Comparison of ENCODE assay signal across 9 cellular contexts in the genomic region with DNA sequence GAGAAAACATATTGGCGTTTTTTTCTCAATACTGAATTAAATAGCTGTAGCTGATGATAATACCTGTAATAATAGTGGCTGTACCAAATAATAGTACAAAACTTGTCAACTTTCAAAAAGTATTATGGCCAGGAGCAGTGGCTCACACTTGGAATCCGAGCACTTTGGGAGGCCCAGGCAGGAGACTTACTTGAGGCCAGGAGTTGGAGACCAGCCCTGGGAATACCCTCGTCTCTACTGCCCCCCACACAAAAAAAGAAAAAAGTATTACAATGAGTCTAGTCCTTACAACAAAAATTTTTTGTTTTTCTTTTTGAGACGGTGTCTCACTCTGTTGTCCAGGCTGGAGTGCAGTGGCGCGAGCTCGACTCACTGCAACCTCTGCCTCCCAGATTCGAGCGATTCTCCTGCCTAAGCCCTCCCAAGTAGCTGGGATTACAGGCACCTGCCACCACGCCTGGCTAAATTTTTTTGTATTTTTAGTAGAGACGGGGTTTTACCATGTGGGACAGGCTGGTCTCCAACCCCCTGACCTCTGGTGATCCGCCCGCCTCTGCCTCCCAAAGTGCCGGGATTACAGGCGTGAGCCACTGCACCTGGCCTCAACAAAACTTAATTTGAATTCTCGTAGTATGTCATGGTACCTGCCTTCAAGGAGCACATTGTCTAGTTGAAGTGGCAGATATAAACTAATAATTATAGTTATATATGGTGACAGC. TPM values are rescaled to one million over a fixed set of nuclear protein-coding genes. Genes with fewer than 3 reads are reported as not detected.
A peak's percentile ranks its signal among the peaks of the same experiment; 100 is the strongest.
DNase-seq lines count a peak whose midpoint lies in the region; ATAC-seq and TF ChIP-seq lines count a peak whose summit lies in the region.
"Had no signal": no experiment of that assay in that cellular context is flagged by ENCODE, and none has a peak within 500 bp of the region (broad histone marks: within the 10 kb centered on the region; RNA-seq: fewer than 3 reads in every experiment).

No MANE protein-coding gene starts in this region.

- peaks cover 57% of the 10 kb centered on the region for H3K79me2 ChIP-seq in OCI-LY1 (ENCODE audit: insufficient read depth, low read length)

- BruUV-seq in Caco-2 (replicated peaks; lab: Mats Ljungman, UMichigan): no TSS peak

- H3K4me1 ChIP-seq in Caco-2 (0 out of 2 replicates have a peak, but pooled peaks cover 7% of the 10 kb centered on the region), OCI-LY1 (ENCODE audit: insufficient read depth, low read length, severe bottlenecking) (peaks cover 55% of the 10 kb centered on the region), endocrine pancreas (ENCODE audit: control insufficient read depth, insufficient read depth, low read length) (peaks cover 4% of the 10 kb centered on the region)

- intact Hi-C loops in Caco-2 (cut with micrococcal nuclease; ENCODE audit: unreplicated experiment): no loop called here

- CTCF ChIA-PET in Caco-2 (lab: Charles Lee): no interaction called here

- H3K36me3 Mint-ChIP-seq in Caco-2 (ENCODE audit: insufficient read depth, unreplicated experiment) (peaks cover 56% of the 10 kb centered on the region), osteocyte (ENCODE audit: unreplicated experiment) (peaks cover 26% of the 10 kb centered on the region)

- no peaks in the 10 kb centered on the region for H3K9me3 Mint-ChIP-seq in Caco-2 (ENCODE audit: unreplicated experiment)
- H3K9me3 Mint-ChIP-seq in osteocyte (ENCODE audit: unreplicated experiment): no peaks in the 10 kb centered on the region

- H3K27ac Mint-ChIP-seq in Caco-2 (ENCODE audit: unreplicated experiment) (peak overlapping the region; percentile 92), osteocyte (ENCODE audit: unreplicated experiment) (peak overlapping the region; percentile 100)

- H3K27me3 ChIP-seq in Caco-2 (replicated peaks; ENCODE audit: control insufficient read depth, insufficient read depth, low read length) (no peaks in the 10 kb centered on the region), OCI-LY1 (ENCODE audit: insufficient read depth, low read length) (no peaks in the 10 kb centered on the region), endocrine pancreas (ENCODE audit: control insufficient read depth, insufficient read depth, low read length) (no peaks in the 10 kb centered on the region)

- no peaks in the 10 kb centered on the region for H3K27me3 Mint-ChIP-seq in Caco-2 (ENCODE audit: insufficient read depth, unreplicated experiment)
- no peaks in the 10 kb centered on the region for H3K27me3 Mint-ChIP-seq in osteocyte (ENCODE audit: unreplicated experiment)

- peak overlapping the region; percentile 80 for H3K4me3 ChIP-seq in Caco-2 (ENCODE audit: low read depth, low read length)
- H3K4me3 ChIP-seq in OCI-LY1 (ENCODE audit: low read depth, low read length, poor library complexity, severe bottlenecking): peak overlapping the region; percentile 96
- H3K4me3 ChIP-seq in endocrine pancreas (ENCODE audit: control insufficient read depth, insufficient read depth, low read length): peak overlapping the region; percentile 71

- ATAC-seq in HG03045 (IDR thresholded peaks at IDR 0.05; ENCODE audit: unreplicated experiment): no peak
- ATAC-seq in GM19035 (IDR thresholded peaks at IDR 0.05; ENCODE audit: unreplicated experiment): no peak

- peak overlapping the region; percentile 77 for H3K4me2 ChIP-seq in OCI-LY1 (ENCODE audit: low read length)

- no peak overlapping the region for H2AFZ ChIP-seq in OCI-LY1 (ENCODE audit: low read length)

- no peak for DNase-seq in Caco-2
- no peak for DNase-seq in osteocyte (ENCODE audit: extremely low spot score, unreplicated experiment)
- no peak for DNase-seq in dedifferentiated amniotic fluid mesenchymal stem cell (ENCODE audit: extremely low spot score)
- no peak for DNase-seq in DMS 273 (lab: John Stamatoyannopoulos, UW; ENCODE audit: unreplicated experiment)
- DNase-seq: effector CD8-positive, alpha-beta T cell had no signal

- no peaks in the 10 kb centered on the region for H4K20me1 ChIP-seq in OCI-LY1 (ENCODE audit: insufficient read depth, low read length)

- H3K9me3 ChIP-seq in Caco-2 (no peaks in the 10 kb centered on the region), OCI-LY1 (ENCODE audit: low read length) (no peaks in the 10 kb centered on the region), endocrine pancreas (ENCODE audit: control insufficient read depth, low read length) (no peaks in the 10 kb centered on the region)

- H3F3A ChIP-seq in OCI-LY1 (ENCODE audit: insufficient read depth, low read length): no peaks in the 10 kb centered on the region

- H3K4me1 Mint-ChIP-seq in Caco-2 (ENCODE audit: low read depth, unreplicated experiment): no peaks in the 10 kb centered on the region
- H3K4me1 Mint-ChIP-seq in osteocyte (ENCODE audit: unreplicated experiment): peaks cover 46% of the 10 kb centered on the region

- no peaks in the 10 kb centered on the region for H3K9me2 ChIP-seq in OCI-LY1 (ENCODE audit: low read depth, low read length)

- H3K27ac ChIP-seq in OCI-LY1 (ENCODE audit: low read depth, low read length, poor library complexity, severe bottlenecking): peak overlapping the region; percentile 88

- TF ChIP-seq CTCF in Caco-2 (IDR thresholded peaks at IDR 0.05; ENCODE audit: insufficient read depth in 1 of 2, low read depth in 1 of 2, low read length in 1 of 2, severe bottlenecking in 1 of 2, unreplicated experiment in 1 of 2): no peak
- no peak for TF ChIP-seq CTCF in OCI-LY1 (IDR thresholded peaks at IDR 0.05; ENCODE audit: low read length)
- TF ChIP-seq CTCF in osteocyte (IDR thresholded peaks at IDR 0.05): no peak

- peak overlapping the region; percentile 98 for H3K9ac ChIP-seq in OCI-LY1 (ENCODE audit: low read length)
- H3K9ac ChIP-seq in endocrine pancreas (ENCODE audit: control insufficient read depth, insufficient read depth, low read length): peak overlapping the region; percentile 97

- no peaks in the 10 kb centered on the region; the same call in 1 of the 2 replicates for H3K36me3 ChIP-seq in Caco-2 (ENCODE audit: control insufficient read depth, insufficient read depth, low read length)
- H3K36me3 ChIP-seq in OCI-LY1 (ENCODE audit: insufficient read depth, low read length): peaks cover 65% of the 10 kb centered on the region
- no peaks in the 10 kb centered on the region for H3K36me3 ChIP-seq in endocrine pancreas (ENCODE audit: control insufficient read depth, insufficient read depth, low read length)

- H3K4me3 Mint-ChIP-seq in Caco-2 (ENCODE audit: unreplicated experiment) (peak overlapping the region; percentile 83), osteocyte (ENCODE audit: unreplicated experiment) (peak overlapping the region; percentile 91)

- POLR2A ChIA-PET in Caco-2 (lab: Charles Lee): interaction anchor here (0.6 to 0.7 kb wide), 2 partner anchors 70 to 754 kb away, joined by 3 to 4 read pairs; no protein-coding TSS in a partner anchor

RNA-seq across cellular contexts. Expression of a gene that starts 1.4 kb away (rescaled TPM):
- total RNA-seq in Caco-2 (2022) (175 and 179 TPM in 2 replicates), osteocyte (244 and 254 TPM in 2 replicates)

RNA-seq across cellular contexts. Expression of a gene that starts 2.1 kb away (rescaled TPM):
- total RNA-seq in Caco-2 (2022): 50.5 and 52.5 TPM in 2 replicates
- total RNA-seq in osteocyte: 33.2 and 37.0 TPM in 2 replicates

RNA-seq across cellular contexts. Expression of a gene that starts 50.2 kb away (rescaled TPM):
- total RNA-seq in Caco-2 (2022): 0.20 TPM in 1 of 2 replicates, not detected in the other
- total RNA-seq in osteocyte: 23.0 and 24.6 TPM in 2 replicates

Comparison
In these comparisons a context has a peak if more than half of its experiments do, and no peak if none do; other contexts are left out.
1. RNA of a gene that starts 50.2 kb away (total RNA-seq): 23.0 to 24.6 TPM in osteocyte; 0.20 TPM in Caco-2; every median in the first group is over 10 times any median in the second.
2. Peak in every context shown above with its lines, with median percentiles within 50 percentile points of each other: H3K4me3 ChIP-seq.